2 cellular contexts compared by ENCODE assay signal in the genomic region with DNA sequence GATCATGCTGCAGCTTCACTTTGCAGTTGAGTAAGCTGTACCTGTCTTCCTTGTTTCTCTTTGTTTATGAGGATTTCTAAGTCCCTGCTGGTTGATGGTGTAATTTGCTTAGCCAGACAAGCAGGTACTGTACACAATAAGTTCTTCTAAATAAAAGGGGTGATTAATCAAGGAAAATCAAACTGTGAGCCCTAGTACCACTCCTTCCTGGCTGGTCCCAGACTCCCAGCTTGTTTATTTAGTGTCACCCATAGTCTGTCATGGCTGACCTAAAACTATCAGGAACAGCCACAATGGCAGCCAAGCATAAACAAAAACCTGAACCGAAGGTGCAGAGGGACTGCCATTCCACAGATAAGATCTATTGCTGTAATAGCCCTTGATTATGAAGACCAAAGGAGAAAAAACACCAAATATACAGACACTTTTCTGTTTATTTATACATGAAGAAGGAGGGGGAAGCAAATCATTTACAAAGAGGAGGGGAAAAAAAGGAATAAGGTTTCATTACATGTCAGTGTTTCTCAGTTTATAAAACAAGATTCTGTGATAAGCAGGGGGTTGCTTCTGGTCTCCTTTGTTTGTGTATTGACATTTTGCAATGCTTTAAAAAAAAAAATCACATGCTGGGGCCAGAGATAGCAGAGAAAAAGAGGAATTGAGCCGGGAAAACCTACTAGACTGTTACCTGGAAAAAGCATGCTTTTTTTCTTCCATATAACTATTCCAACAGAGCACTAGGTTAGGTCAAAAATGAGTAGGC.
TF ChIP-seq lines count a peak whose summit lies in the region.

No MANE protein-coding gene starts in this region.

TF ChIP-seq in GM23338, 12 proteins besides CTCF, POLR2A, EP300 and RAD21 (continued from another document):
- TF ChIP-seq, protein P1, sequence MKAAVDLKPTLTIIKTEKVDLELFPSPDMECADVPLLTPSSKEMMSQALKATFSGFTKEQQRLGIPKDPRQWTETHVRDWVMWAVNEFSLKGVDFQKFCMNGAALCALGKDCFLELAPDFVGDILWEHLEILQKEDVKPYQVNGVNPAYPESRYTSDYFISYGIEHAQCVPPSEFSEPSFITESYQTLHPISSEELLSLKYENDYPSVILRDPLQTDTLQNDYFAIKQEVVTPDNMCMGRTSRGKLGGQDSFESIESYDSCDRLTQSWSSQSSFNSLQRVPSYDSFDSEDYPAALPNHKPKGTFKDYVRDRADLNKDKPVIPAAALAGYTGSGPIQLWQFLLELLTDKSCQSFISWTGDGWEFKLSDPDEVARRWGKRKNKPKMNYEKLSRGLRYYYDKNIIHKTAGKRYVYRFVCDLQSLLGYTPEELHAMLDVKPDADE (IDR thresholded peaks at IDR 0.05) = no peak
- TF ChIP-seq EZH2phosphoT487 (IDR thresholded peaks at IDR 0.05; ENCODE audit: unreplicated experiment) = no peak
TF ChIP-seq in GM23338: peak in this region for 0.

TF ChIP-seq in K562, 482 proteins besides CTCF, POLR2A, EP300 and RAD21:
- TF ChIP-seq, protein P2, sequence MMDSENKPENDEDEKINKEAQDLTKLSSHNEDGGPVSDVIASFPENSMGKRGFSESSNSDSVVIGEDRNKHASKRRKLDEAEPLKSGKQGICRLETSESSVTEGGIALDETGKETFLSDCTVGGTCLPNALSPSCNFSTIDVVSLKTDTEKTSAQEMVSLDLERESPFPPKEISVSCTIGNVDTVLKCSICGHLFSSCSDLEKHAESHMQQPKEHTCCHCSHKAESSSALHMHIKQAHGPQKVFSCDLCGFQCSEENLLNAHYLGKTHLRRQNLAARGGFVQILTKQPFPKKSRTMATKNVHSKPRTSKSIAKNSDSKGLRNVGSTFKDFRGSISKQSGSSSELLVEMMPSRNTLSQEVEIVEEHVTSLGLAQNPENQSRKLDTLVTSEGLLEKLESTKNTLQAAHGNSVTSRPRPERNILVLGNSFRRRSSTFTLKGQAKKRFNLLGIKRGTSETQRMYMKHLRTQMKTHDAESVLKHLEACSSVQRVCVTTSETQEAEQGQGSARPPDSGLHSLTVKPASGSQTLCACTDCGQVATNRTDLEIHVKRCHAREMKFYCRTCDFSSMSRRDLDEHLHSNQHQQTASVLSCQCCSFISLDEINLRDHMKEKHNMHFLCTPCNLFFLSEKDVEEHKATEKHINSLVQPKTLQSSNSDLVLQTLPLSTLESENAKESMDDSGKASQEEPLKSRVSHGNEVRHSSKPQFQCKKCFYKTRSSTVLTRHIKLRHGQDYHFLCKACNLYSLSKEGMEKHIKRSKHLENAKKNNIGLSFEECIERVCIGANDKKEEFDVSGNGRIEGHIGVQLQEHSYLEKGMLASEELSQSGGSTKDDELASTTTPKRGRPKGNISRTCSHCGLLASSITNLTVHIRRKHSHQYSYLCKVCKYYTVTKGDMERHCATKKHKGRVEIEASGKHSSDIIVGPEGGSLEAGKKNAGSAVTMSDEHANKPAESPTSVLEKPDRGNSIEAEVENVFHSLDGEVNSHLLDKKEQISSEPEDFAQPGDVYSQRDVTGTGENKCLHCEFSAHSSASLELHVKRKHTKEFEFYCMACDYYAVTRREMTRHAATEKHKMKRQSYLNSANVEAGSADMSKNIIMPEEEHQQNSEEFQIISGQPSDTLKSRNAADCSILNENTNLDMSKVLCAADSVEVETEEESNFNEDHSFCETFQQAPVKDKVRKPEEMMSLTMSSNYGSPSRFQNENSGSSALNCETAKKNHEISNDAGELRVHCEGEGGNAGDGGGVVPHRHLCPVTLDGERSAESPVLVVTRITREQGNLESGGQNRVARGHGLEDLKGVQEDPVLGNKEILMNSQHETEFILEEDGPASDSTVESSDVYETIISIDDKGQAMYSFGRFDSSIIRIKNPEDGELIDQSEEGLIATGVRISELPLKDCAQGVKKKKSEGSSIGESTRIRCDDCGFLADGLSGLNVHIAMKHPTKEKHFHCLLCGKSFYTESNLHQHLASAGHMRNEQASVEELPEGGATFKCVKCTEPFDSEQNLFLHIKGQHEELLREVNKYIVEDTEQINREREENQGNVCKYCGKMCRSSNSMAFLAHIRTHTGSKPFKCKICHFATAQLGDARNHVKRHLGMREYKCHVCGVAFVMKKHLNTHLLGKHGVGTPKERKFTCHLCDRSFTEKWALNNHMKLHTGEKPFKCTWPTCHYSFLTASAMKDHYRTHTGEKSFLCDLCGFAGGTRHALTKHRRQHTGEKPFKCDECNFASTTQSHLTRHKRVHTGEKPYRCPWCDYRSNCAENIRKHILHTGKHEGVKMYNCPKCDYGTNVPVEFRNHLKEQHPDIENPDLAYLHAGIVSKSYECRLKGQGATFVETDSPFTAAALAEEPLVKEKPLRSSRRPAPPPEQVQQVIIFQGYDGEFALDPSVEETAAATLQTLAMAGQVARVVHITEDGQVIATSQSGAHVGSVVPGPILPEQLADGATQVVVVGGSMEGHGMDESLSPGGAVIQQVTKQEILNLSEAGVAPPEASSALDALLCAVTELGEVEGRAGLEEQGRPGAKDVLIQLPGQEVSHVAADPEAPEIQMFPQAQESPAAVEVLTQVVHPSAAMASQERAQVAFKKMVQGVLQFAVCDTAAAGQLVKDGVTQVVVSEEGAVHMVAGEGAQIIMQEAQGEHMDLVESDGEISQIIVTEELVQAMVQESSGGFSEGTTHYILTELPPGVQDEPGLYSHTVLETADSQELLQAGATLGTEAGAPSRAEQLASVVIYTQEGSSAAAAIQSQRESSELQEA (IDR thresholded peaks at IDR 0.05; ENCODE audit: low read depth) = no peak
